Comparison of ENCODE assay signal across 8 cellular contexts in the genomic region with DNA sequence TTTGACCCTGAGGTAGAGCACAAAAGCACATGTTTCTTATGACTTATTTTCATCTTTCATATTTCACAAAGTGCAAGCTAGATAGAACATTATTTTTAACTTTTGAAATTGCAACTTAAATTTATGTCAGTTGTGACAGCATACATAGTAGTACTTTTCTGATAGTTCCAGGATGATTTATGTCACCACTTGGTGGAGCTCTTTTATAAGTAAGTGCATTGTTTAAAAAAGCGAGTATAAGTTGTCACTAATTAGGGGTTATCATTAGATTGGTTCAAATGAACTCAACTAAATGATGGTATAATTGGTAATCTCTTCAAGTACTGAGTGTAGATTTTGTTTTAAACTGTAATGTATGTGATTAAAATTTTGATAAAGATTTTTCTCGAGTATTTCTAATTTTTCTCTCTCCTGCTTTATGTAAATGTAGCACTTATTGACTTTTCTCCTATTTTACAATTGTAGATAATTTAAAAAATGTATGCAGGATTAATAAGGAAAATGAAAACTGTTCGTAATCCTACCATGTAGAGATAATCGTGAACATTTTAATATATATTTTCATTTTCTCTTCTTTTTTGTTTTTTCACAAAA. TPM values are rescaled to one million over a fixed set of nuclear protein-coding genes. Genes with fewer than 3 reads are reported as not detected.
DNase-seq lines count a peak whose midpoint lies in the region; ATAC-seq and TF ChIP-seq lines count a peak whose summit lies in the region.

No MANE protein-coding gene starts in this region.

- H3K9me2 ChIP-seq in GM23338 (ENCODE audit: insufficient read depth), result no peaks in the 10 kb centered on the region

- H3K4me3 ChIP-seq in GM23338 (no peak overlapping the region), fibroblast of lung (replicated peaks in 1 of 4; ENCODE audit: control extremely low read depth in 1 of 4, insufficient read depth in 1 of 4, low read depth in 3 of 4, low read length in 4 of 4) (no peak overlapping the region), prostate gland (no peak overlapping the region), sigmoid colon (no peak overlapping the region)

- no peak overlapping the region for H3K27ac Mint-ChIP-seq in GM23338

- H3K27me3 ChIP-seq in GM23338 (ENCODE audit: insufficient read depth) (no peaks in the 10 kb centered on the region), fibroblast of lung (ENCODE audit: control insufficient read depth, insufficient read depth, low read length) (no peaks in the 10 kb centered on the region), prostate gland (replicated peaks; ENCODE audit: insufficient read depth) (no peaks in the 10 kb centered on the region), sigmoid colon (no peaks in the 10 kb centered on the region)

- DNase-seq in GM23338 (ENCODE audit: low spot score) (peak; percentile 45), SKM-1 treated with dmso at 0.1 percent for 144 hours (lab: John Stamatoyannopoulos, UW; ENCODE audit: unreplicated experiment) (peak; percentile 51), fibroblast of lung (ENCODE audit: low read depth in 2 of 2) (peak; percentile 39 to 71), prostate gland (ENCODE audit: low spot score) (peak; percentile 8), 8988T (no peak), sigmoid colon (no peak)

- H3K4me2 ChIP-seq in GM23338, result no peak overlapping the region
- no peak overlapping the region for H3K4me2 ChIP-seq in fibroblast of lung (ENCODE audit: extremely low read depth, insufficient read depth, low read length)

- TF ChIP-seq EP300 in sigmoid colon (IDR thresholded peaks at IDR 0.05), result no peak

- H3K36me3 ChIP-seq in GM23338 (ENCODE audit: insufficient read depth) (no peaks in the 10 kb centered on the region; the same call in 1 of the 2 replicates), fibroblast of lung (ENCODE audit: control insufficient read depth, insufficient read depth, low read length) (no peaks in the 10 kb centered on the region), prostate gland (no peaks in the 10 kb centered on the region), sigmoid colon (peaks cover 0 to 11% (median 5%) of the 10 kb centered on the region in 4 donors)

- H3K4me1 Mint-ChIP-seq in GM23338, result no peaks in the 10 kb centered on the region

- no peak overlapping the region for H3K4me3 Mint-ChIP-seq in GM23338

- no peak overlapping the region for H2AFZ ChIP-seq in GM23338
- no peak overlapping the region for H2AFZ ChIP-seq in fibroblast of lung (ENCODE audit: low read length)

- no peaks in the 10 kb centered on the region for H3K27me3 Mint-ChIP-seq in GM23338 (ENCODE audit: insufficient read depth, low read depth, poor library complexity)

- H4K20me1 ChIP-seq in GM23338 (replicated peaks; ENCODE audit: insufficient read depth) (no peaks in the 10 kb centered on the region), fibroblast of lung (ENCODE audit: control insufficient read depth, extremely low read depth, insufficient read depth, low read length) (no peaks in the 10 kb centered on the region)

- peaks cover 19% of the 10 kb centered on the region for H3K9me3 Mint-ChIP-seq in GM23338

- WGBS in prostate gland, result 69% methylated on average over 4 of the region's 4 CpGs
- WGBS in sigmoid colon, 2 donors, result 61 to 73% methylated on average over 4 of the region's 4 CpGs

- ATAC-seq in GM23338, result no peak; the same call in 2 of the 3 replicates
- ATAC-seq in HG03520 (IDR thresholded peaks at IDR 0.05; ENCODE audit: unreplicated experiment), result no peak

- no peak overlapping the region for H3K9ac ChIP-seq in fibroblast of lung (ENCODE audit: insufficient read depth, low read length)

- TF ChIP-seq POLR2A in prostate gland (IDR thresholded peaks at IDR 0.05), result no peak
- no peak for TF ChIP-seq POLR2A in sigmoid colon (IDR thresholded peaks at IDR 0.05)

- H3K79me2 ChIP-seq in GM23338 (replicated peaks; ENCODE audit: insufficient read depth), result no peaks in the 10 kb centered on the region
- peaks cover 8% of the 10 kb centered on the region for H3K79me2 ChIP-seq in fibroblast of lung (ENCODE audit: control insufficient read depth, insufficient read depth, low read length)

- H3K9me3 ChIP-seq in fibroblast of lung (ENCODE audit: control insufficient read depth, insufficient read depth, low read depth, low read length) (no peaks in the 10 kb centered on the region), prostate gland (no peaks in the 10 kb centered on the region), sigmoid colon (peaks cover 0 to 4% (median 0%) of the 10 kb centered on the region in 4 donors)

- H3F3A ChIP-seq in GM23338 (replicated peaks; ENCODE audit: low read depth), result no peaks in the 10 kb centered on the region

- intact Hi-C loops in prostate gland (cut with DNase I), result loop anchor here (2.0 kb wide), 1 partner anchor 246 kb away; no protein-coding TSS in a partner anchor
- intact Hi-C loops in sigmoid colon (cut with DNase I), result loop anchor here (10.0 kb wide), 1 partner anchor 250 kb away; no protein-coding TSS in a partner anchor

- H3K4me1 ChIP-seq in GM23338 (ENCODE audit: insufficient read depth) (no peaks in the 10 kb centered on the region), fibroblast of lung (ENCODE audit: control insufficient read depth, extremely low read depth, insufficient read depth, low read length) (no peaks in the 10 kb centered on the region), prostate gland (replicated peaks) (no peaks in the 10 kb centered on the region), sigmoid colon (peaks cover 0 to 6% (median 0%) of the 10 kb centered on the region in 4 donors)

- TF ChIP-seq CTCF in C4-2B (conservative IDR thresholded peaks at IDR 0.05) (peak; percentile 79), GM23338 (conservative IDR thresholded peaks at IDR 0.05; ENCODE audit: low read depth in 2 of 2) (peak; percentile 60 to 82), fibroblast of lung (conservative IDR thresholded peaks at IDR 0.05 in 1 of 2, IDR thresholded peaks at IDR 0.05 in 1 of 2; ENCODE audit: low read depth in 1 of 2, low read length in 2 of 2) (peak in 1 of 2 donors; percentile 31), prostate gland (IDR thresholded peaks at IDR 0.05) (peak in 3 of 4 experiments; percentile 58 to 79 (median 79)), sigmoid colon (IDR thresholded peaks at IDR 0.05) (peak in 1 of 4 experiments; percentile 29)

- H3K27ac ChIP-seq in C4-2B, result no peak overlapping the region
- H3K27ac ChIP-seq in GM23338 (ENCODE audit: low read depth), result no peak overlapping the region
- no peak overlapping the region for H3K27ac ChIP-seq in fibroblast of lung (ENCODE audit: insufficient read depth, low read length)
- no peak overlapping the region for H3K27ac ChIP-seq in prostate gland
- H3K27ac ChIP-seq in sigmoid colon, result no peak overlapping the region

- H3K36me3 Mint-ChIP-seq in GM23338 (ENCODE audit: low read depth), result peaks cover 17% of the 10 kb centered on the region

TF ChIP-seq in GM23338, 12 proteins besides CTCF, POLR2A, EP300 and RAD21 (continues in another document):
- TF ChIP-seq, protein P1, sequence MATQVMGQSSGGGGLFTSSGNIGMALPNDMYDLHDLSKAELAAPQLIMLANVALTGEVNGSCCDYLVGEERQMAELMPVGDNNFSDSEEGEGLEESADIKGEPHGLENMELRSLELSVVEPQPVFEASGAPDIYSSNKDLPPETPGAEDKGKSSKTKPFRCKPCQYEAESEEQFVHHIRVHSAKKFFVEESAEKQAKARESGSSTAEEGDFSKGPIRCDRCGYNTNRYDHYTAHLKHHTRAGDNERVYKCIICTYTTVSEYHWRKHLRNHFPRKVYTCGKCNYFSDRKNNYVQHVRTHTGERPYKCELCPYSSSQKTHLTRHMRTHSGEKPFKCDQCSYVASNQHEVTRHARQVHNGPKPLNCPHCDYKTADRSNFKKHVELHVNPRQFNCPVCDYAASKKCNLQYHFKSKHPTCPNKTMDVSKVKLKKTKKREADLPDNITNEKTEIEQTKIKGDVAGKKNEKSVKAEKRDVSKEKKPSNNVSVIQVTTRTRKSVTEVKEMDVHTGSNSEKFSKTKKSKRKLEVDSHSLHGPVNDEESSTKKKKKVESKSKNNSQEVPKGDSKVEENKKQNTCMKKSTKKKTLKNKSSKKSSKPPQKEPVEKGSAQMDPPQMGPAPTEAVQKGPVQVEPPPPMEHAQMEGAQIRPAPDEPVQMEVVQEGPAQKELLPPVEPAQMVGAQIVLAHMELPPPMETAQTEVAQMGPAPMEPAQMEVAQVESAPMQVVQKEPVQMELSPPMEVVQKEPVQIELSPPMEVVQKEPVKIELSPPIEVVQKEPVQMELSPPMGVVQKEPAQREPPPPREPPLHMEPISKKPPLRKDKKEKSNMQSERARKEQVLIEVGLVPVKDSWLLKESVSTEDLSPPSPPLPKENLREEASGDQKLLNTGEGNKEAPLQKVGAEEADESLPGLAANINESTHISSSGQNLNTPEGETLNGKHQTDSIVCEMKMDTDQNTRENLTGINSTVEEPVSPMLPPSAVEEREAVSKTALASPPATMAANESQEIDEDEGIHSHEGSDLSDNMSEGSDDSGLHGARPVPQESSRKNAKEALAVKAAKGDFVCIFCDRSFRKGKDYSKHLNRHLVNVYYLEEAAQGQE (IDR thresholded peaks at IDR 0.05; ENCODE audit: unreplicated experiment), result no peak

RNA-seq across cellular contexts. Expression of gene RB1, which starts 31.1 kb away (rescaled TPM):
- total RNA-seq in GM23338 (2014; rRNA removed; shearing (Covaris generic)), result 18.9 and 19.5 TPM in 2 replicates
- polyA plus RNA-seq in GM23338 (2016; fragmentation: Nextera tagmentation; extraction: Ambion mirVana) (22.3 and 23.2 TPM in 2 replicates), fibroblast of lung (32.8 and 39.7 TPM in 2 replicates), sigmoid colon (10 to 100 TPM; 15.6 to 32.4 (median 15.7) TPM)
- total RNA-seq in fibroblast of lung (21.1 and 31.9 TPM in 2 replicates), prostate gland (10 to 100 TPM; 42.1 to 43.7 TPM), sigmoid colon (10 to 100 TPM; 26.0 to 35.6 (median 32.3) TPM)
- polyA plus RNA-seq in fibroblast of lung (2012), result 19.0 and 22.2 TPM in 2 replicates
- polyA minus RNA-seq in fibroblast of lung (ENCODE audit: low replicate concordance), result 2.5 and 2.8 TPM in 2 replicates

Comparison
In these comparisons a context has a peak if more than half of its experiments do, and no peak if none do; other contexts are left out.
1. DNase-seq: peak in GM23338 (single experiment), SKM-1 treated with dmso at 0.1 percent for 144 hours (single experiment), fibroblast of lung (2 of 2) and prostate gland (single experiment); none in 8988T (single experiment) and sigmoid colon (single experiment).